Comparison of ENCODE assay signal across 32 cellular contexts in genomic region chr1:2917284-2917683, GRCh38.
"Had no signal": no experiment of that assay in that cellular context is flagged by ENCODE, and none has a peak within 500 bp of the region (broad histone marks: within the 10 kb centered on the region; RNA-seq: fewer than 3 reads in every experiment).

No MANE protein-coding gene starts in this region.

- H3K4me2 ChIP-seq: KMS-11 had no signal

- H3K4me3 ChIP-seq: MG63 had no signal

- H3K27ac ChIP-seq: KMS-11 had no signal

- H3K9me3 ChIP-seq: MG63 had no signal

- H3K36me3 ChIP-seq: MG63 had no signal

- H3K9ac ChIP-seq: KMS-11 had no signal

- DNase-seq: Karpas-422, Kasumi-1, MG63, MM.1S, NCI-H1048, NCI-H1092, NCI-H1092 treated with DMSO at 0.1 percent for 48 hours, NCI-H1105, NCI-H1105 treated with DMSO at 0.1 percent for 48 hours, NCI-H1417 treated with DMSO at 0.1 percent for 48 hours, NCI-H1436, NCI-H1436 treated with DMSO at 0.1 percent for 48 hours, NCI-H146, NCI-H1694, NCI-H1694 treated with DMSO at 0.1 percent for 48 hours, NCI-H187, NCI-H187 treated with DMSO at 0.1 percent for 48 hours, NCI-H1930, NCI-H2029, NCI-H2029 treated with DMSO at 0.1 percent for 48 hours, NCI-H2081, NCI-H2081 treated with DMSO at 0.1 percent for 48 hours, NCI-H2107, NCI-H2171, NCI-H2171 treated with DMSO at 0.1 percent for 48 hours, NCI-H2227 treated with DMSO at 0.1 percent for 48 hours, NCI-H345, NCI-H446, NCI-H446 treated with DMSO at 0.1 percent for 48 hours, NCI-H510A, NCI-H510A treated with DMSO at 0.1 percent for 48 hours had no signal
